Comparison of ENCODE assay signal across 25 cellular contexts in genomic region chr2:79620679-79621078, GRCh38.
"Had no signal": no experiment of that assay in that cellular context is flagged by ENCODE, and none has a peak within 500 bp of the region (broad histone marks: within the 10 kb centered on the region; RNA-seq: fewer than 3 reads in every experiment).

No MANE protein-coding gene starts in this region.

- H3K27ac Mint-ChIP-seq: dendritic cell treated with granulocyte-macrophage colony-stimulating factor and Interleukin-4, amounts not matched to agents 40 ng/mL and 50 ng/mL, for 4 days; effector memory CD8-positive, alpha-beta T cell; memory B cell; mesothelial cell of epicardium; stimulated activated memory B cell treated with anti-CD40 and anti-IgM and Interleukin-4, amounts not matched to agents 10 μg/mL and 1 μg/mL and 100 μg/mL, for 72 hours; stimulated activated naive CD8-positive, alpha-beta T cell treated with anti-CD3 and anti-CD28 coated beads, Interleukin-15, Interleukin-2, amounts not matched to agents 100 ng/mL and 50 ng/mL, for 24 hours had no signal

- H3K36me3 Mint-ChIP-seq: memory B cell; mesothelial cell of epicardium; stimulated activated memory B cell treated with anti-CD40 and anti-IgM and Interleukin-4, amounts not matched to agents 10 μg/mL and 1 μg/mL and 100 μg/mL, for 72 hours had no signal

- H2AFZ ChIP-seq: parathyroid adenoma had no signal

- H3K9me3 Mint-ChIP-seq: mesothelial cell of epicardium, nephron had no signal

- H3K4me3 ChIP-seq: esophagus squamous epithelium, gastroesophageal sphincter, left ventricle myocardium inferior, lower lobe of right lung, prostate gland, spleen, testis, tibial nerve, upper lobe of right lung, vagina had no signal

- DNase-seq: effector memory CD8-positive, alpha-beta T cell; esophagus squamous epithelium; foreskin fibroblast; kidney glomerular epithelial cell; left ventricle myocardium inferior; lower lobe of right lung; spleen; stimulated activated CD4-positive, alpha-beta T cell treated with anti-CD3 and anti-CD28 coated beads, Interleukin-15, amount 100 ng/mL, for 24 hours; stimulated activated CD4-positive, alpha-beta T cell treated with anti-CD3 and anti-CD28 coated beads, Interleukin-1b, Interleukin-23, amount 100 ng/mL, for 48 hours; stimulated activated CD4-positive, alpha-beta T cell treated with anti-CD3 and anti-CD28 coated beads, Interleukin-4, amount 100 ng/mL, for 24 hours; testis; upper lobe of right lung had no signal

- H3K4me1 Mint-ChIP-seq: memory B cell; mesothelial cell of epicardium; nephron; stimulated activated memory B cell treated with anti-CD40 and anti-IgM and Interleukin-4, amounts not matched to agents 10 μg/mL and 1 μg/mL and 100 μg/mL, for 72 hours had no signal

- H3K36me3 ChIP-seq: esophagus squamous epithelium, gastroesophageal sphincter, left ventricle myocardium inferior, lower lobe of right lung, prostate gland, spleen, tibial nerve, upper lobe of right lung, vagina had no signal

- H3K4me3 Mint-ChIP-seq: dendritic cell treated with granulocyte-macrophage colony-stimulating factor and Interleukin-4, amounts not matched to agents 40 ng/mL and 50 ng/mL, for 4 days; effector memory CD8-positive, alpha-beta T cell; memory B cell; mesothelial cell of epicardium; nephron; stimulated activated memory B cell treated with anti-CD40 and anti-IgM and Interleukin-4, amounts not matched to agents 10 μg/mL and 1 μg/mL and 100 μg/mL, for 72 hours; stimulated activated naive CD8-positive, alpha-beta T cell treated with anti-CD3 and anti-CD28 coated beads, Interleukin-15, Interleukin-2, amounts not matched to agents 100 ng/mL and 50 ng/mL, for 24 hours had no signal

- ATAC-seq: effector memory CD8-positive, alpha-beta T cell; gastroesophageal sphincter; lower lobe of right lung; sciatic nerve; stimulated activated memory B cell treated with anti-CD40 and anti-IgM and Interleukin-4, amounts not matched to agents 10 μg/mL and 1 μg/mL and 100 μg/mL, for 72 hours; upper lobe of right lung had no signal

- H3K27me3 Mint-ChIP-seq: dendritic cell treated with granulocyte-macrophage colony-stimulating factor and Interleukin-4, amounts not matched to agents 40 ng/mL and 50 ng/mL, for 4 days; effector memory CD8-positive, alpha-beta T cell; memory B cell; stimulated activated memory B cell treated with anti-CD40 and anti-IgM and Interleukin-4, amounts not matched to agents 10 μg/mL and 1 μg/mL and 100 μg/mL, for 72 hours; stimulated activated naive CD8-positive, alpha-beta T cell treated with anti-CD3 and anti-CD28 coated beads, Interleukin-15, Interleukin-2, amounts not matched to agents 100 ng/mL and 50 ng/mL, for 24 hours had no signal

- H3K27ac ChIP-seq: esophagus squamous epithelium, gastroesophageal sphincter, left ventricle myocardium inferior, lower lobe of right lung, parathyroid adenoma, prostate gland, spleen, testis, tibial nerve, upper lobe of right lung, vagina had no signal

- H3K27me3 ChIP-seq: esophagus squamous epithelium, spleen, testis, tibial nerve, upper lobe of right lung, vagina had no signal

- H3K4me1 ChIP-seq: esophagus squamous epithelium, gastroesophageal sphincter, left ventricle myocardium inferior, lower lobe of right lung, parathyroid adenoma, prostate gland, spleen, testis, tibial nerve, upper lobe of right lung, vagina had no signal

- H3K79me2 ChIP-seq: parathyroid adenoma had no signal

- FAIRE-seq: colon had no signal

- H3K9me3 ChIP-seq: gastroesophageal sphincter, left ventricle myocardium inferior, lower lobe of right lung, prostate gland, testis, tibial nerve, upper lobe of right lung, vagina had no signal
